In the genomic region with DNA sequence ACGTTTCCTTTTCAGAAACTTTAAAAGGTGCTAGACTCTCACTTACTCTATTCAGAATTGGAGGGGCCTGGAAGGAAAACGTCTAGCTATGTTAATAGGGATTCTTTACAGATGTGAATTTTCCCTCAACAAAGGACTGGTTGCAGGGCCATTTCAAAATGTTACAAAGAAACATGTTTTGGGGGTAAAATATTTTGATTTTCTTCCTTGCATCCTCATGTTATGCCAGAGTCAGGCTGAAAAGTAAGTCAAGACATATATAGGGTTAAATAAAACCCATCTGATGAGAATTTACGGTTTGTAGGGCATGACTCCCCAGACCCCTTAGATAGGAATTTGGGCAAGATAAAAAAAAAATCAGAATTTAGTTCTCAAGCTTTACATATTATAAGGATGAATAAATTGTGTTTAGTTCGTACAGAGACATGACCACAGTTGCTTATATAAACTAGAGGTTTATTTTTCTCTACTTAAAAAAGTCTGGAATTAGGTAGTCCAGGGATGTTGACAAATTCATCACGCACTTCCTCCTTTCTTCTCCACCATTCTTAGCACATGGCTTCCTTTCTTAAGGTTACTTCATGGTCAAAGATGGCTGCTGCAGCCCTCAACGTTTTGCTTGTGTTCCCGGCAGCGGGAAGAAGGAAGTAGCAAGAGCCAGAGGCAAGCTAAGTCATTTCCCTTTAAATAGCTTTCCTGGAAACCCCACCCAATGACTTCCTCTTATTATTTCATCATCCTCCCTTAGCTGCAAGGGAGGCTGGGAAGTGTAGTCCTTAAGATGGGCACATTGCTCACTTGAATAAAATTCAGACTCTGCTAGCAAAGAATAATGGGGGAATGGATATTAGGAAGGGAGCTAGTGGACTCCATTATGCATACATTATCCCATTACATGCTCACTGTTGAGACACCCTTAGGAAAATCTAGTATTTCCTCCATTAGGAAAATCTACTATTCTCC, we compare ENCODE assay signal across 8 cellular contexts. TPM values are rescaled to one million over a fixed set of nuclear protein-coding genes. Genes with fewer than 3 reads are reported as not detected.
DNase-seq lines count a peak whose midpoint lies in the region; ATAC-seq and TF ChIP-seq lines count a peak whose summit lies in the region.
"Not testable (repeated sequence)": the region's sequence is repeated elsewhere in the genome, so short reads cannot be mapped to it uniquely, and the experiment has no call there.

No MANE protein-coding gene starts in this region.

- H3K27me3 Mint-ChIP-seq in T-helper 17 cell; activated naive CD8-positive, alpha-beta T cell treated with anti-CD3 and anti-CD28 coated beads, Interleukin-2, amount 50 U/mL, for 24 hours: not testable (repeated sequence)

- not testable (repeated sequence) for H3K4me3 Mint-ChIP-seq in T-helper 17 cell; activated naive CD8-positive, alpha-beta T cell treated with anti-CD3 and anti-CD28 coated beads, Interleukin-2, amount 50 U/mL, for 24 hours

- intact Hi-C loops in Right ventricle myocardium superior (cut with DNase I): not testable (repeated sequence)

- POLR2A ChIA-PET in AG04450 (lab: Yijun Ruan, JAX): interaction anchor here (0.6 to 2.4 kb wide), 4 partner anchors 12 to 208 kb away, joined by 3 to 21 read pairs (median 18); partner anchors contain the start of gene HAPSTR1

- not testable (repeated sequence) for H3K4me1 Mint-ChIP-seq in T-helper 17 cell
- H3K4me1 Mint-ChIP-seq in activated naive CD8-positive, alpha-beta T cell treated with anti-CD3 and anti-CD28 coated beads, Interleukin-2, amount 50 U/mL, for 24 hours: peaks cover 44% of the 10 kb centered on the region

- H3K27ac ChIP-seq in AG04450 (ENCODE audit: low read depth, low read length): peak overlapping the region; percentile 21

- peak overlapping the region; percentile 22 for H3K27ac Mint-ChIP-seq in T-helper 17 cell
- H3K27ac Mint-ChIP-seq in activated naive CD8-positive, alpha-beta T cell treated with anti-CD3 and anti-CD28 coated beads, Interleukin-2, amount 50 U/mL, for 24 hours: peak overlapping the region; percentile 88

- H3K4me3 ChIP-seq in AG04450 (ENCODE audit: low read depth, low read length): not testable (repeated sequence)

- peaks cover 14% of the 10 kb centered on the region for H3K9me3 Mint-ChIP-seq in activated naive CD8-positive, alpha-beta T cell treated with anti-CD3 and anti-CD28 coated beads, Interleukin-2, amount 50 U/mL, for 24 hours

- H3K36me3 Mint-ChIP-seq in T-helper 17 cell (ENCODE audit: low read depth): not testable (repeated sequence)
- peaks cover 12% of the 10 kb centered on the region for H3K36me3 Mint-ChIP-seq in activated naive CD8-positive, alpha-beta T cell treated with anti-CD3 and anti-CD28 coated beads, Interleukin-2, amount 50 U/mL, for 24 hours (ENCODE audit: low read depth)

- ATAC-seq in GM18517 (IDR thresholded peaks at IDR 0.05; ENCODE audit: unreplicated experiment) (peak; percentile 61), HG02885 (IDR thresholded peaks at IDR 0.05; ENCODE audit: poor library complexity, unreplicated experiment) (peak; percentile 56), T-helper 17 cell (peak; percentile 91), Right ventricle myocardium superior (ENCODE audit: poor library complexity) (peak; percentile 79)
- ATAC-seq in activated naive CD8-positive, alpha-beta T cell treated with anti-CD3 and anti-CD28 coated beads, Interleukin-2, amount 50 U/mL, for 24 hours: peak; percentile 82

- peak; percentile 48 for DNase-seq in AG04450 (ENCODE audit: low read depth, low spot score)
- DNase-seq in NCI-H446 (lab: John Stamatoyannopoulos, UW): peak; percentile 15 to 53
- DNase-seq in T-helper 17 cell, Right ventricle myocardium superior: not testable (repeated sequence)
- peak; percentile 51 for DNase-seq in activated naive CD8-positive, alpha-beta T cell treated with anti-CD3 and anti-CD28 coated beads, Interleukin-2, amount 50 U/mL, for 24 hours
- peak; percentile 79 for DNase-seq in pons (ENCODE audit: low spot score)

- TF ChIP-seq CTCF in AG04450 (IDR thresholded peaks at IDR 0.05; ENCODE audit: low read depth, low read length): not testable (repeated sequence)

- CTCF ChIA-PET in AG04450 (lab: Charles Lee): interaction anchor here (1.2 kb wide), 1 partner anchor 13 kb away, joined by 3 read pairs; no protein-coding TSS in a partner anchor

- not testable (repeated sequence) for H3K9me3 ChIP-seq in AG04450 (ENCODE audit: control insufficient read depth, insufficient read depth, low read length); T-helper 17 cell (ENCODE audit: control insufficient read depth, low read length, poor library complexity, severe bottlenecking)

- H3K27me3 ChIP-seq in AG04450 (ENCODE audit: control insufficient read depth, insufficient read depth, low read length): not testable (repeated sequence)

RNA-seq across cellular contexts. Expression of gene HAPSTR1, which starts 12.7 kb away (rescaled TPM):
- polyA plus RNA-seq in AG04450 (2011; rRNA removed): 38.1 and 40.3 TPM in 2 replicates
- polyA minus RNA-seq in AG04450 (2011; rRNA and poly(A)+ RNA removed): 52.5 and 69.7 TPM in 2 replicates
- 100 to 1,000 TPM; 122 to 124 TPM for total RNA-seq in T-helper 17 cell
- 51.7 TPM for total RNA-seq in Right ventricle myocardium superior
